In genomic region chr7:4958477-4959301, GRCh38 we compare ENCODE assay signal across 10 cellular contexts. TPM values are rescaled to one million over a fixed set of nuclear protein-coding genes. Genes with fewer than 3 reads are reported as not detected.
A peak's percentile ranks its signal among the peaks of the same experiment; 100 is the strongest.
DNase-seq lines count a peak whose midpoint lies in the region; ATAC-seq, FAIRE-seq and TF ChIP-seq lines count a peak whose summit lies in the region.
"Had no signal": no experiment of that assay in that cellular context is flagged by ENCODE, and none has a peak within 500 bp of the region (broad histone marks: within the 10 kb centered on the region; RNA-seq: fewer than 3 reads in every experiment).

A gene with protein sequence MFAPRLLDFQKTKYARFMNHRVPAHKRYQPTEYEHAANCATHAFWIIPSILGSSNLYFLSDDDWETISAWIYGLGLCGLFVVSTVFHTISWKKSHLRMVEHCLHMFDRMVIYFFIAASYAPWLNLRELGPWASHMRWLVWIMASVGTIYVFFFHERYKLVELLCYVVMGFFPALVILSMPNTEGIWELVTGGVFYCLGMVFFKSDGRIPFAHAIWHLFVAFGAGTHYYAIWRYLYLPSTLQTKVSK (minus strand): TSS chr7:4959187. CDS start chr7:4959017, 170 bp downstream.

- H3K4me3 ChIP-seq in WERI-Rb-1 (ENCODE audit: low read depth, low read length) (peak within 1 kb of the TSS; percentile 61), kidney (ENCODE audit: low read length in 2 of 2) (no peak within 1 kb of the TSS), suprapubic skin (peak within 1 kb of the TSS; percentile 45)

- no peak for TF ChIP-seq POLR2A in suprapubic skin (IDR thresholded peaks at IDR 0.05)

- WGBS in suprapubic skin, result 5% methylated on average over 20 of the region's 87 CpGs

- H3K4me1 ChIP-seq in kidney (ENCODE audit: control insufficient read depth in 1 of 2, insufficient read depth in 1 of 2, low read depth in 1 of 2, low read length in 2 of 2) (no peaks in the 10 kb centered on the region), suprapubic skin (peaks cover 12% of the 10 kb centered on the region)

- TF ChIP-seq CTCF in WERI-Rb-1 (IDR thresholded peaks at IDR 0.05; ENCODE audit: low read depth, low read length), result no peak
- TF ChIP-seq CTCF in kidney (IDR thresholded peaks at IDR 0.05; ENCODE audit: borderline replicate concordance, extremely low read depth, insufficient read depth), result no peak
- no peak for TF ChIP-seq CTCF in suprapubic skin (IDR thresholded peaks at IDR 0.05)

- no peak within 1 kb of the TSS for H3K9ac ChIP-seq in kidney (ENCODE audit: low read length in 2 of 2)

- peak in 1 of 2 donors; percentile 34 for ATAC-seq in activated T-cell treated with anti-CD3 and anti-CD28 coated beads, Interleukin-2, amount 50 U/mL, for 4 hours
- ATAC-seq in HG03159 (IDR thresholded peaks at IDR 0.05; ENCODE audit: unreplicated experiment) (no peak), HG03442 (IDR thresholded peaks at IDR 0.05; ENCODE audit: unreplicated experiment) (no peak)

- H3K27me3 Mint-ChIP-seq in activated T-cell treated with anti-CD3 and anti-CD28 coated beads, Interleukin-2, amount 50 U/mL, for 4 hours (ENCODE audit: low read depth), result peaks cover 55% of the 10 kb centered on the region

- peak within 1 kb of the TSS; percentile 72 for H3K4me3 Mint-ChIP-seq in activated T-cell treated with anti-CD3 and anti-CD28 coated beads, Interleukin-2, amount 50 U/mL, for 4 hours

- peak within 1 kb of the TSS; percentile 96 for H3K27ac ChIP-seq in WERI-Rb-1
- no peak within 1 kb of the TSS for H3K27ac ChIP-seq in kidney (ENCODE audit: low read depth in 2 of 2, low read length in 2 of 2)
- no peak within 1 kb of the TSS for H3K27ac ChIP-seq in suprapubic skin

- no peak for TF ChIP-seq EP300 in suprapubic skin (IDR thresholded peaks at IDR 0.05)

- H3K9me3 ChIP-seq in WERI-Rb-1 (ENCODE audit: severe bottlenecking), result peaks cover 5% of the 10 kb centered on the region
- no peaks in the 10 kb centered on the region for H3K9me3 ChIP-seq in kidney (ENCODE audit: control insufficient read depth in 1 of 2, low read length in 2 of 2)
- H3K9me3 ChIP-seq in suprapubic skin, result no peaks in the 10 kb centered on the region

- H3K36me3 ChIP-seq in WERI-Rb-1 (peaks cover 23% of the 10 kb centered on the region), kidney (ENCODE audit: control insufficient read depth in 1 of 2, insufficient read depth in 2 of 2, low read length in 2 of 2) (no peaks in the 10 kb centered on the region), suprapubic skin (no peaks in the 10 kb centered on the region)

- H3K27me3 ChIP-seq in WERI-Rb-1 (ENCODE audit: insufficient read depth, low read depth, severe bottlenecking), result no peaks in the 10 kb centered on the region
- H3K27me3 ChIP-seq in suprapubic skin, result peaks cover 76% of the 10 kb centered on the region

- intact Hi-C loops in kidney (cut with DNase I), result no loop called here

- no peaks in the 10 kb centered on the region for H3K36me3 Mint-ChIP-seq in activated T-cell treated with anti-CD3 and anti-CD28 coated beads, Interleukin-2, amount 50 U/mL, for 4 hours (ENCODE audit: insufficient read depth)

- peaks cover 5% of the 10 kb centered on the region for H3K4me1 Mint-ChIP-seq in activated T-cell treated with anti-CD3 and anti-CD28 coated beads, Interleukin-2, amount 50 U/mL, for 4 hours (ENCODE audit: low read depth)
- H3K4me1 Mint-ChIP-seq: CD14-positive monocyte had no signal

- H3K9me3 Mint-ChIP-seq in activated T-cell treated with anti-CD3 and anti-CD28 coated beads, Interleukin-2, amount 50 U/mL, for 4 hours, result no peaks in the 10 kb centered on the region

- FAIRE-seq in kidney (lab: Jason Lieb, UNC), result no peak

- no peak for DNase-seq in activated T-cell treated with anti-CD3 and anti-CD28 coated beads, Interleukin-2, amount 50 U/mL, for 4 hours
- DNase-seq in activated T-cell treated with anti-CD3 and anti-CD28 coated beads, Interleukin-2, amount 50 U/mL, for 48 hours, result no peak
- DNase-seq in WERI-Rb-1 (peak; percentile 74), kidney (peak; percentile 63), suprapubic skin (ENCODE audit: low spot score in 2 of 2) (peak in 1 of 2 donors; percentile 54), dedifferentiated amniotic fluid mesenchymal stem cell (ENCODE audit: extremely low spot score) (no peak)

RNA-seq across cellular contexts. Expression of the gene that starts here (rescaled TPM):
- not detected for total RNA-seq in activated T-cell treated with anti-CD3 and anti-CD28 coated beads, Interleukin-2, amount 50 U/mL, for 4 hours
- total RNA-seq in kidney (not detected), suprapubic skin (not detected)
- polyA plus RNA-seq in kidney (ENCODE audit: insufficient read depth, low read depth, low replicate concordance), result not detected
- total RNA-seq: kidney epithelial cell had no signal
- polyA plus RNA-seq: CD14-positive monocyte had no signal

Comparison
In these comparisons a context has a peak if more than half of its experiments do, and no peak if none do; other contexts are left out.
1. Peak in DNase-seq in kidney; RNA of the gene not detected or under 1 TPM.
2. H3K4me3 ChIP-seq: peak in WERI-Rb-1 (single experiment) and suprapubic skin (single experiment); none in kidney (0 of 2).